In genomic region chr17:82128287-82128686, GRCh38 we compare ENCODE assay signal across 22 cellular contexts. TPM values are rescaled to one million over a fixed set of nuclear protein-coding genes. Genes with fewer than 3 reads are reported as not detected.
DNase-seq lines count a peak whose midpoint lies in the region; ATAC-seq, FAIRE-seq and TF ChIP-seq lines count a peak whose summit lies in the region.
"Had no signal": no experiment of that assay in that cellular context is flagged by ENCODE, and none has a peak within 500 bp of the region (broad histone marks: within the 10 kb centered on the region; RNA-seq: fewer than 3 reads in every experiment).

No MANE protein-coding gene starts in this region.

- ATAC-seq in activated naive CD4-positive, alpha-beta T cell treated with anti-CD3 and anti-CD28 coated beads, Interleukin-2, amount 50 U/mL, for 72 hours: no peak
- no peak for ATAC-seq in CD8-positive, alpha-beta T cell
- no peak for ATAC-seq in naive thymus-derived CD8-positive, alpha-beta T cell
- no peak for ATAC-seq in upper lobe of right lung
- ATAC-seq: GM12878 had no signal

- intact Hi-C loops in activated naive CD4-positive, alpha-beta T cell treated with anti-CD3 and anti-CD28 coated beads for 36 hours (cut with micrococcal nuclease): no loop called here
- intact Hi-C loops in CD8-positive, alpha-beta T cell (cut with DNase I, micrococcal nuclease): loop anchor here in 1 of 2 experiments (2.0 to 5.0 kb wide), 2 partner anchors 15 to 169 kb away; no protein-coding TSS in a partner anchor
- intact Hi-C loops in upper lobe of right lung (cut with DNase I): no loop called here

- POLR2A ChIA-PET in CD8-positive, alpha-beta T cell (lab: Charles Lee): interaction anchor here (0.9 to 2.7 kb wide), 5 partner anchors 16 to 91 kb away, joined by 3 to 25 read pairs (median 6); partner anchors contain the start of genes DCXR, DUS1L and FASN
- POLR2A ChIA-PET in RWPE1 (lab: Yijun Ruan, JAX; ENCODE audit: low non-redundant PET): interaction anchor here (0.5 kb wide), 1 partner anchor 8 kb away, joined by 8 read pairs; no protein-coding TSS in a partner anchor
- POLR2A ChIA-PET in naive thymus-derived CD8-positive, alpha-beta T cell (lab: Charles Lee): interaction anchor here (1.0 to 5.6 kb wide), 12 partner anchors 9 to 321 kb away, joined by 3 to 73 read pairs (median 9); partner anchors contain the start of genes CD7, CENPX, DCXR and FASN

- DNase-seq in activated naive CD4-positive, alpha-beta T cell treated with anti-CD3 and anti-CD28 coated beads for 36 hours: no peak
- no peak for DNase-seq in activated naive CD4-positive, alpha-beta T cell treated with anti-CD3 and anti-CD28 coated beads, Interleukin-2, amount 50 U/mL, for 72 hours (ENCODE audit: low spot score in 2 of 2)
- peak in 1 of 7 experiments; percentile 39 for DNase-seq in CD8-positive, alpha-beta T cell
- DNase-seq in RWPE1 (ENCODE audit: low spot score) (no peak), DMS79 treated with DMSO at 0.1 percent for 48 hours (lab: John Stamatoyannopoulos, UW) (no peak), small intestine (no peak), upper lobe of right lung (no peak)
- peak in 3 of 10 donors; percentile 17 to 40 (median 19) for DNase-seq in naive thymus-derived CD8-positive, alpha-beta T cell
- DNase-seq: BE2C, COR-L47, DMS153, EL, GM23248, NCI-H1105 treated with DMSO at 0.1 percent for 48 hours, NCI-H187, NCI-H2107, NCI-H510A, NCI-H748 treated with DMSO at 0.1 percent for 48 hours, SHP77 treated with DMSO at 0.1 percent for 48 hours had no signal

- no peaks in the 10 kb centered on the region for H3K36me3 ChIP-seq in CD8-positive, alpha-beta T cell (ENCODE audit: insufficient read depth, low read length)
- H3K36me3 ChIP-seq in small intestine (ENCODE audit: control insufficient read depth in 2 of 2, insufficient read depth in 2 of 2, low read length in 2 of 2) (peaks cover 0 to 2% of the 10 kb centered on the region in 2 donors), upper lobe of right lung (no peaks in the 10 kb centered on the region)

- peak overlapping the region; percentile 97 for H3K27ac ChIP-seq in CD8-positive, alpha-beta T cell (ENCODE audit: low read depth, low read length)
- H3K27ac ChIP-seq in RWPE1 (peak overlapping the region; percentile 5; the same call in 1 of the 2 replicates), small intestine (ENCODE audit: low read depth in 1 of 2, low read length in 1 of 2) (no peak overlapping the region), upper lobe of right lung (no peak overlapping the region)
- H3K27ac ChIP-seq: GM23248 had no signal

- peaks cover 6% of the 10 kb centered on the region for H3K36me3 Mint-ChIP-seq in activated naive CD4-positive, alpha-beta T cell treated with anti-CD3 and anti-CD28 coated beads for 36 hours (ENCODE audit: low read depth)
- H3K36me3 Mint-ChIP-seq in activated naive CD4-positive, alpha-beta T cell treated with anti-CD3 and anti-CD28 coated beads, Interleukin-2, amount 50 U/mL, for 72 hours: peaks cover 0 to 10% of the 10 kb centered on the region in 2 donors
- H3K36me3 Mint-ChIP-seq in CD8-positive, alpha-beta T cell: peaks cover 4% of the 10 kb centered on the region
- H3K36me3 Mint-ChIP-seq in naive thymus-derived CD8-positive, alpha-beta T cell: peaks cover 0 to 2% (median 0%) of the 10 kb centered on the region in 3 donors

- H3K4me1 Mint-ChIP-seq in activated naive CD4-positive, alpha-beta T cell treated with anti-CD3 and anti-CD28 coated beads for 36 hours (ENCODE audit: low read depth): peaks cover 54% of the 10 kb centered on the region
- peaks cover 55% of the 10 kb centered on the region for H3K4me1 Mint-ChIP-seq in CD8-positive, alpha-beta T cell (ENCODE audit: low read depth)
- H3K4me1 Mint-ChIP-seq in naive thymus-derived CD8-positive, alpha-beta T cell: peaks cover 17 to 57% (median 50%) of the 10 kb centered on the region in 4 donors

- no peaks in the 10 kb centered on the region for H3K27me3 ChIP-seq in CD8-positive, alpha-beta T cell (ENCODE audit: insufficient read depth, low read length)
- H3K27me3 ChIP-seq in small intestine (ENCODE audit: control insufficient read depth in 2 of 2, insufficient read depth in 2 of 2, low read length in 2 of 2) (no peaks in the 10 kb centered on the region), upper lobe of right lung (no peaks in the 10 kb centered on the region)
- H3K27me3 ChIP-seq: BE2C had no signal

- H3K9me3 ChIP-seq in CD8-positive, alpha-beta T cell (ENCODE audit: low read length): no peaks in the 10 kb centered on the region
- no peaks in the 10 kb centered on the region for H3K9me3 ChIP-seq in small intestine (ENCODE audit: control insufficient read depth, low read depth)
- no peaks in the 10 kb centered on the region for H3K9me3 ChIP-seq in upper lobe of right lung
- H3K9me3 ChIP-seq: BE2C had no signal

- H3K27ac Mint-ChIP-seq in activated naive CD4-positive, alpha-beta T cell treated with anti-CD3 and anti-CD28 coated beads for 36 hours: peak overlapping the region; percentile 95
- H3K27ac Mint-ChIP-seq in activated naive CD4-positive, alpha-beta T cell treated with anti-CD3 and anti-CD28 coated beads, Interleukin-2, amount 50 U/mL, for 72 hours: no peak overlapping the region
- peak overlapping the region; percentile 98 for H3K27ac Mint-ChIP-seq in CD8-positive, alpha-beta T cell
- H3K27ac Mint-ChIP-seq in naive thymus-derived CD8-positive, alpha-beta T cell: peak overlapping the region; percentile 91 to 100 (median 100)

- no peak overlapping the region for H3K4me3 Mint-ChIP-seq in activated naive CD4-positive, alpha-beta T cell treated with anti-CD3 and anti-CD28 coated beads for 36 hours
- no peak overlapping the region for H3K4me3 Mint-ChIP-seq in CD8-positive, alpha-beta T cell
- peak overlapping the region in 6 of 10 donors; percentile 76 to 90 (median 81) for H3K4me3 Mint-ChIP-seq in naive thymus-derived CD8-positive, alpha-beta T cell

- FAIRE-seq in small intestine (lab: Jason Lieb, UNC): no peak
- FAIRE-seq: A204.1, GM12878, GM19239 had no signal

- peak overlapping the region; percentile 55 for H3K4me3 ChIP-seq in CD8-positive, alpha-beta T cell (ENCODE audit: low read depth, low read length)
- H3K4me3 ChIP-seq in small intestine (ENCODE audit: low read depth in 1 of 2, low read length in 2 of 2): no peak overlapping the region
- H3K4me3 ChIP-seq in upper lobe of right lung: no peak overlapping the region
- H3K4me3 ChIP-seq: GM12878, GM23248 had no signal

- CTCF ChIA-PET in activated naive CD4-positive, alpha-beta T cell treated with anti-CD3 and anti-CD28 coated beads for 36 hours (lab: Charles Lee): interaction anchor here (0.9 kb wide), 1 partner anchor 26 kb away, joined by 3 read pairs; no protein-coding TSS in a partner anchor
- CTCF ChIA-PET in CD8-positive, alpha-beta T cell (lab: Charles Lee): interaction anchor here (1.1 to 2.0 kb wide), 3 partner anchors 22 to 27 kb away, joined by 4 to 6 read pairs (median 6); no protein-coding TSS in a partner anchor
- CTCF ChIA-PET in RWPE1 (lab: Yijun Ruan, JAX): no interaction called here

- H3K4me1 ChIP-seq in CD8-positive, alpha-beta T cell (ENCODE audit: insufficient read depth, low read length): peaks cover 54% of the 10 kb centered on the region
- H3K4me1 ChIP-seq in small intestine (ENCODE audit: control insufficient read depth in 2 of 2, insufficient read depth in 1 of 2, low read depth in 1 of 2, low read length in 1 of 2) (no peaks in the 10 kb centered on the region), upper lobe of right lung (no peaks in the 10 kb centered on the region)
- H3K4me1 ChIP-seq: BE2C had no signal

- H3K9me3 Mint-ChIP-seq in activated naive CD4-positive, alpha-beta T cell treated with anti-CD3 and anti-CD28 coated beads for 36 hours: no peaks in the 10 kb centered on the region
- no peaks in the 10 kb centered on the region for H3K9me3 Mint-ChIP-seq in activated naive CD4-positive, alpha-beta T cell treated with anti-CD3 and anti-CD28 coated beads, Interleukin-2, amount 50 U/mL, for 72 hours
- no peaks in the 10 kb centered on the region for H3K9me3 Mint-ChIP-seq in CD8-positive, alpha-beta T cell
- H3K9me3 Mint-ChIP-seq in naive thymus-derived CD8-positive, alpha-beta T cell: no peaks in the 10 kb centered on the region

- no peaks in the 10 kb centered on the region for H3K27me3 Mint-ChIP-seq in activated naive CD4-positive, alpha-beta T cell treated with anti-CD3 and anti-CD28 coated beads for 36 hours (ENCODE audit: low read depth)
- no peaks in the 10 kb centered on the region for H3K27me3 Mint-ChIP-seq in CD8-positive, alpha-beta T cell (ENCODE audit: low read depth)
- H3K27me3 Mint-ChIP-seq in naive thymus-derived CD8-positive, alpha-beta T cell: no peaks in the 10 kb centered on the region

- WGBS in small intestine, 3 donors: 87 to 92% (median 91%) methylated on average over 15 of the region's 15 CpGs

- no peak for TF ChIP-seq CTCF in CD8-positive, alpha-beta T cell (IDR thresholded peaks at IDR 0.05)
- TF ChIP-seq CTCF in RWPE1 (conservative IDR thresholded peaks at IDR 0.05; ENCODE audit: low read depth): no peak
- TF ChIP-seq CTCF in upper lobe of right lung (IDR thresholded peaks at IDR 0.05): no peak

RNA-seq across cellular contexts. Expression of gene FASN, which starts 30.3 kb away (rescaled TPM):
- 100 to 1,000 TPM; 183 to 195 TPM for total RNA-seq in activated naive CD4-positive, alpha-beta T cell treated with anti-CD3 and anti-CD28 coated beads for 36 hours
- 100 to 1,000 TPM in 1 of 2 donors, 10 to 100 TPM in 1; 82.6 to 171 TPM for total RNA-seq in activated naive CD4-positive, alpha-beta T cell treated with anti-CD3 and anti-CD28 coated beads, Interleukin-2, amount 50 U/mL, for 72 hours
- 100 to 1,000 TPM; 245 to 263 TPM for total RNA-seq in CD8-positive, alpha-beta T cell
- 10 to 100 TPM; 28.3 to 32.3 TPM for total RNA-seq in naive thymus-derived CD8-positive, alpha-beta T cell
- polyA plus RNA-seq in naive thymus-derived CD8-positive, alpha-beta T cell: 1 to 10 TPM in 1 of 3 donors, under 1 TPM in 2; 0.33 to 2.4 (median 0.80) TPM
- polyA plus RNA-seq in small intestine: 100 to 1,000 TPM in 1 of 3 donors, 10 to 100 TPM in 2; 13.2 to 103 (median 13.5) TPM
- total RNA-seq in upper lobe of right lung: 432 TPM

Comparison
In these comparisons a context has a peak if more than half of its experiments do, and no peak if none do; other contexts are left out.
1. H3K27ac Mint-ChIP-seq: peak in activated naive CD4-positive, alpha-beta T cell treated with anti-CD3 and anti-CD28 coated beads for 36 hours (single experiment), CD8-positive, alpha-beta T cell (single experiment) and naive thymus-derived CD8-positive, alpha-beta T cell (10 of 10); none in activated naive CD4-positive, alpha-beta T cell treated with anti-CD3 and anti-CD28 coated beads, Interleukin-2, amount 50 U/mL, for 72 hours (0 of 2).
2. H3K4me3 Mint-ChIP-seq: peak in naive thymus-derived CD8-positive, alpha-beta T cell (6 of 10); none in activated naive CD4-positive, alpha-beta T cell treated with anti-CD3 and anti-CD28 coated beads for 36 hours (single experiment) and CD8-positive, alpha-beta T cell (single experiment).
3. H3K27ac ChIP-seq: peak in CD8-positive, alpha-beta T cell (single experiment) and RWPE1 (single experiment); none in small intestine (0 of 2) and upper lobe of right lung (single experiment).